ENCODE assay signal across 17 cellular contexts in the genomic region with DNA sequence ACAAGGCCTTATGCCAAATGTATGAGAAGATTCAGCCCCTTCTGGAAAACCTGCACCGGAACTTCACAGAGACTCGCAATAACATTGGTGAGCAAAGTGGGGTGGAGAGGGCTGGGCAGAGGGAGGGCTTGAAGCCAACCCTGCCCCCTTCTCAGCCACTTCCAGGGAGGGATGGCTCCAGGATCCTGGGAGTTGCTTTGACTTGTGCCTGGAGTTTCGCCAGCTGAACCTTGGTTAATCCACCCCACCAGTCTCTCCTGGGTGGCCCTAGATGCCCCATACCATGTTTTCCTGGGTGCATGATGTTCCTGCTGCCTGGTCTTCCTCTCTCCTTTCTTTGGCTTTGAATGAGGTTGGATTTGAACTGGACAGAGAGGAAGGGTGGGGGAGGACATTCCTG. TPM values are rescaled to one million over a fixed set of nuclear protein-coding genes. Genes with fewer than 3 reads are reported as not detected.
A peak's percentile ranks its signal among the peaks of the same experiment; 100 is the strongest.
DNase-seq lines count a peak whose midpoint lies in the region; ATAC-seq and TF ChIP-seq lines count a peak whose summit lies in the region.
"Had no signal": no experiment of that assay in that cellular context is flagged by ENCODE, and none has a peak within 500 bp of the region (broad histone marks: within the 10 kb centered on the region; RNA-seq: fewer than 3 reads in every experiment).

No MANE protein-coding gene starts in this region.

- POLR2A ChIA-PET in HEK293 (lab: Yijun Ruan, JAX), result no interaction called here

- intact Hi-C loops in upper lobe of right lung (cut with DNase I), result no loop called here

- H3K27ac ChIP-seq in HEK293 (ENCODE audit: extremely low read depth, low read depth, low read length) (no peak overlapping the region), coronary artery (no peak overlapping the region), upper lobe of right lung (no peak overlapping the region), GM23338 (ENCODE audit: low read depth) (no peak overlapping the region)
- H3K27ac ChIP-seq: A549, C4-2B had no signal

- no peaks in the 10 kb centered on the region for H4K20me1 ChIP-seq in GM23338 (replicated peaks; ENCODE audit: insufficient read depth)

- H3K9me2 ChIP-seq in GM23338 (ENCODE audit: insufficient read depth), result no peaks in the 10 kb centered on the region

- H3F3A ChIP-seq in GM23338 (replicated peaks; ENCODE audit: low read depth), result no peaks in the 10 kb centered on the region

- H3K4me2 ChIP-seq in GM23338, result no peak overlapping the region
- H3K4me2 ChIP-seq: A549 had no signal

- no peaks in the 10 kb centered on the region for H3K27me3 ChIP-seq in upper lobe of right lung
- no peaks in the 10 kb centered on the region for H3K27me3 ChIP-seq in GM23338 (ENCODE audit: insufficient read depth)
- H3K27me3 ChIP-seq: BE2C had no signal

- no peaks in the 10 kb centered on the region for H3K79me2 ChIP-seq in GM23338 (replicated peaks; ENCODE audit: insufficient read depth)

- DNase-seq in coronary artery (ENCODE audit: low spot score) (peak; percentile 45), mesenteric fat pad (ENCODE audit: low spot score) (peak; percentile 43), upper lobe of right lung (peak; percentile 13), GM23338 (ENCODE audit: low spot score) (no peak)
- DNase-seq: BE2C; CD4-positive, alpha-beta memory T cell; DMS79; IMR-90 had no signal

- CTCF ChIA-PET in HEK293 (lab: Yijun Ruan, JAX), result interaction anchor here (0.7 to 1.5 kb wide), 3 partner anchors 10 to 80 kb away, joined by 3 read pairs; no protein-coding TSS in a partner anchor

- H3K36me3 ChIP-seq in HEK293 (ENCODE audit: control insufficient read depth in 2 of 2, insufficient read depth in 1 of 2, low read length in 2 of 2) (no peaks in the 10 kb centered on the region), upper lobe of right lung (no peaks in the 10 kb centered on the region), GM23338 (ENCODE audit: insufficient read depth) (no peaks in the 10 kb centered on the region)
- H3K36me3 ChIP-seq: BE2C had no signal

- no peaks in the 10 kb centered on the region for H3K9me3 Mint-ChIP-seq in GM23338
- H3K9me3 Mint-ChIP-seq: CD4-positive, alpha-beta memory T cell had no signal

- no peaks in the 10 kb centered on the region for H3K36me3 Mint-ChIP-seq in GM23338 (ENCODE audit: low read depth)
- H3K36me3 Mint-ChIP-seq: CD4-positive, alpha-beta memory T cell had no signal

- TF ChIP-seq CTCF in HEK293 (tag by site-specific recombination; IDR thresholded peaks at IDR 0.05) (no peak), coronary artery (IDR thresholded peaks at IDR 0.05) (no peak), upper lobe of right lung (IDR thresholded peaks at IDR 0.05) (no peak), GM23338 (conservative IDR thresholded peaks at IDR 0.05; ENCODE audit: low read depth in 2 of 2) (no peak)

- no peak overlapping the region for H3K27ac Mint-ChIP-seq in GM23338

- H3K4me1 Mint-ChIP-seq in GM23338, result no peaks in the 10 kb centered on the region
- H3K4me1 Mint-ChIP-seq: CD4-positive, alpha-beta memory T cell had no signal

- H3K4me1 ChIP-seq in HEK293 (ENCODE audit: control insufficient read depth, insufficient read depth, low read length) (no peaks in the 10 kb centered on the region), upper lobe of right lung (no peaks in the 10 kb centered on the region), GM23338 (ENCODE audit: insufficient read depth) (no peaks in the 10 kb centered on the region)
- H3K4me1 ChIP-seq: A549 had no signal

- no peak overlapping the region for H3K4me3 ChIP-seq in HEK293 (ENCODE audit: low read depth, low read length)
- H3K4me3 ChIP-seq in coronary artery, result no peak overlapping the region
- no peak overlapping the region for H3K4me3 ChIP-seq in upper lobe of right lung
- H3K4me3 ChIP-seq in GM23338, result no peak overlapping the region
- H3K4me3 ChIP-seq: A549, GM12878 had no signal

- H3K4me3 Mint-ChIP-seq in GM23338, result no peak overlapping the region
- H3K4me3 Mint-ChIP-seq: CD4-positive, alpha-beta memory T cell had no signal

- H3K9me3 ChIP-seq in HEK293 (ENCODE audit: control insufficient read depth, insufficient read depth, low read depth, low read length), result no peaks in the 10 kb centered on the region
- no peaks in the 10 kb centered on the region for H3K9me3 ChIP-seq in upper lobe of right lung
- H3K9me3 ChIP-seq: A549, BE2C had no signal

- no peak overlapping the region for H2AFZ ChIP-seq in GM23338

- peaks cover 4% of the 10 kb centered on the region for H3K27me3 Mint-ChIP-seq in GM23338 (ENCODE audit: insufficient read depth, low read depth, poor library complexity)

- ATAC-seq in upper lobe of right lung (no peak), GM23338 (no peak), GM18858 (IDR thresholded peaks at IDR 0.05; ENCODE audit: unreplicated experiment) (no peak)
- ATAC-seq: A549, GM12878, HCT116 had no signal

TF ChIP-seq in HEK293, 187 proteins besides CTCF, POLR2A, EP300 and RAD21:
- TF ChIP-seq ZNF785 (tag by site-specific recombination; IDR thresholded peaks at IDR 0.05), result no peak
- peak; percentile 19; the same call in 1 of the 2 replicates for TF ChIP-seq SP2 (tag by site-specific recombination; IDR thresholded peaks at IDR 0.05)
- peak; percentile 54 for TF ChIP-seq GLIS1 (tag by site-specific recombination; IDR thresholded peaks at IDR 0.05)

TF ChIP-seq in GM23338, 12 proteins besides CTCF, POLR2A, EP300 and RAD21:
- TF ChIP-seq CREB1 (CRISPR knock-in tag; IDR thresholded peaks at IDR 0.05; ENCODE audit: low read depth) (no peak), ZNF331 (CRISPR knock-in tag; IDR thresholded peaks at IDR 0.05; ENCODE audit: low read depth) (no peak), NANOG (IDR thresholded peaks at IDR 0.05; ENCODE audit: borderline replicate concordance) (no peak)

RNA-seq across cellular contexts. Expression of gene TBC1D21, which starts 10.8 kb away (rescaled TPM):
- not detected for total RNA-seq in mesenteric fat pad
- not detected for total RNA-seq in upper lobe of right lung
- not detected in 2 replicates for total RNA-seq in GM23338 (2014; rRNA removed; shearing (Covaris generic))
- polyA plus RNA-seq in GM23338 (2016; fragmentation: Nextera tagmentation; extraction: Ambion mirVana), result not detected in 2 replicates
- total RNA-seq: CD4-positive, alpha-beta memory T cell; G401; GM12878; H4; IMR-90 had no signal
- polyA plus RNA-seq: A549; AG04450; CD4-positive, alpha-beta memory T cell; GM12878; IMR-90 had no signal

RNA-seq across cellular contexts. Expression of gene LOXL1, which starts 42.1 kb away (rescaled TPM):
- total RNA-seq in mesenteric fat pad (14.0 TPM), upper lobe of right lung (11.1 TPM)
- 6.8 and 10.8 TPM in 2 replicates for total RNA-seq in GM23338 (2014; rRNA removed; shearing (Covaris generic))
- 6.9 and 10.3 TPM in 2 replicates for polyA plus RNA-seq in GM23338 (2016; fragmentation: Nextera tagmentation; extraction: Ambion mirVana)
